11 cellular contexts compared by ENCODE assay signal in the genomic region with DNA sequence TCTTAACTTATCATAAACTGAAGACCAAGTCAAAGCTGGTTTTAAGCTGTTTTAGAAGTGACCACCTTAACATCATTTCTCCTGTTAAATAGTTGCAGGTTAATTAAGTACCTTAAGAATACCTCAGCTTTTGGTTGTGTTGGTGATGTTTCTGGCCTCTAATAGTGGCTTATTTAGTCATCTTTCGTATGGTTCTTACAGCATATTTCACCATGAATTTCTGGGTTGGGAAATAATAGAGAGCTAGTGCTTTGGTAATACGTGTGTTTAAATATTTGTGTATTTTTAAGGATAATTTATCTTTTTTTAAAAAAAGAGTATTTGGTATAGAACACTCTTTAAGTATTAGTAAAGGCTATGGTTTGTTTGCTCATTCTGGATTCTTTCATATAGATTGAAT. TPM values are rescaled to one million over a fixed set of nuclear protein-coding genes. Genes with fewer than 3 reads are reported as not detected.
DNase-seq lines count a peak whose midpoint lies in the region; ATAC-seq, FAIRE-seq and TF ChIP-seq lines count a peak whose summit lies in the region.
"Had no signal": no experiment of that assay in that cellular context is flagged by ENCODE, and none has a peak within 500 bp of the region (broad histone marks: within the 10 kb centered on the region; RNA-seq: fewer than 3 reads in every experiment).

No MANE protein-coding gene starts in this region.

- H3K27ac ChIP-seq in SK-N-SH (ENCODE audit: low read depth in 2 of 2, low read length in 1 of 2) (no peak overlapping the region), small intestine (ENCODE audit: low read depth in 1 of 2, low read length in 1 of 2) (peak overlapping the region in 1 of 2 donors; percentile 41)

- WGBS in SK-N-SH (ENCODE audit: low lambda C conversion rate), result 91% methylated on average over 2 of the region's 2 CpGs
- 43 to 78% (median 61%) methylated on average over 2 of the region's 2 CpGs for WGBS in small intestine, 3 donors

- no peaks in the 10 kb centered on the region for H3K27me3 ChIP-seq in SK-N-SH (ENCODE audit: insufficient read depth)
- H3K27me3 ChIP-seq in small intestine (ENCODE audit: control insufficient read depth in 2 of 2, insufficient read depth in 2 of 2, low read length in 2 of 2), result no peaks in the 10 kb centered on the region

- ATAC-seq in SK-N-SH treated with all-trans-retinoic acid at 6 μM for 48 hours (no peak), activated B cell treated with CpG ODN at 0.5 μM for 24 hours (ENCODE audit: low read depth) (no peak)
- no peak for ATAC-seq in stimulated activated memory B cell treated with anti-CD40 and anti-IgM and Interleukin-4, amounts not matched to agents 10 μg/mL and 1 μg/mL and 100 μg/mL, for 72 hours
- ATAC-seq: esophagus mucosa had no signal

- no peak overlapping the region for H3K9ac ChIP-seq in SK-N-SH

- intact Hi-C loops in activated B cell treated with CpG ODN at 0.5 μM for 24 hours (cut with micrococcal nuclease), result loop anchor here (5.0 to 10.0 kb wide), 2 partner anchors 41 to 1704 kb away; no protein-coding TSS in a partner anchor

- H3K4me1 ChIP-seq in SK-N-SH (ENCODE audit: control insufficient read depth in 1 of 2, insufficient read depth in 2 of 2, low read depth in 1 of 2, low read length in 1 of 2) (peaks cover 13 to 20% of the 10 kb centered on the region in 2 experiments; a peak in 3 of 4 replicates), small intestine (ENCODE audit: control insufficient read depth in 2 of 2, insufficient read depth in 1 of 2, low read depth in 1 of 2, low read length in 1 of 2) (peaks cover 7 to 12% of the 10 kb centered on the region in 2 donors)

- H3K9me2 ChIP-seq in SK-N-SH, result no peaks in the 10 kb centered on the region

- TF ChIP-seq CTCF in SK-N-SH (IDR thresholded peaks at IDR 0.05) (no peak), activated B cell treated with CpG ODN at 0.5 μM for 24 hours (IDR thresholded peaks at IDR 0.05) (no peak), fibroblast of villous mesenchyme (IDR thresholded peaks at IDR 0.05; ENCODE audit: insufficient read depth, low read depth, low read length) (no peak), GM13976 (IDR thresholded peaks at IDR 0.05; ENCODE audit: borderline replicate concordance, control extremely low read depth, extremely low read depth, insufficient read depth, missing control alignments) (no peak)

- peak overlapping the region; percentile 93 for H3K4me2 ChIP-seq in SK-N-SH

- peaks cover 61% of the 10 kb centered on the region for H3K79me2 ChIP-seq in SK-N-SH (ENCODE audit: insufficient read depth)

- peak overlapping the region; percentile 96 for H3K4me3 Mint-ChIP-seq in activated B cell treated with CpG ODN at 0.5 μM for 24 hours
- H3K4me3 Mint-ChIP-seq in stimulated activated memory B cell treated with anti-CD40 and anti-IgM and Interleukin-4, amounts not matched to agents 10 μg/mL and 1 μg/mL and 100 μg/mL, for 72 hours, result peak overlapping the region; percentile 97

- no peaks in the 10 kb centered on the region for H3K9me3 ChIP-seq in SK-N-SH
- H3K9me3 ChIP-seq in small intestine (ENCODE audit: control insufficient read depth, low read depth), result no peaks in the 10 kb centered on the region

- CTCF ChIA-PET in SK-N-SH (lab: Yijun Ruan, JAX), result interaction anchor here (0.8 to 2.0 kb wide), 3 partner anchors 12 to 220 kb away, joined by 3 to 5 read pairs (median 5); no protein-coding TSS in a partner anchor
- CTCF ChIA-PET in activated B cell treated with CpG ODN at 0.5 μM for 24 hours (lab: Charles Lee), result interaction anchor here (1.0 to 1.7 kb wide), 4 partner anchors 11 to 143 kb away, joined by 3 to 4 read pairs (median 4); a partner anchor contains a TSS

- H3K9me3 Mint-ChIP-seq in activated B cell treated with CpG ODN at 0.5 μM for 24 hours, result no peaks in the 10 kb centered on the region
- no peaks in the 10 kb centered on the region for H3K9me3 Mint-ChIP-seq in stimulated activated memory B cell treated with anti-CD40 and anti-IgM and Interleukin-4, amounts not matched to agents 10 μg/mL and 1 μg/mL and 100 μg/mL, for 72 hours

- H2AFZ ChIP-seq in SK-N-SH (ENCODE audit: low read depth), result no peak overlapping the region

- H3K36me3 Mint-ChIP-seq in activated B cell treated with CpG ODN at 0.5 μM for 24 hours (ENCODE audit: low read depth), result peaks cover 22% of the 10 kb centered on the region
- H3K36me3 Mint-ChIP-seq in stimulated activated memory B cell treated with anti-CD40 and anti-IgM and Interleukin-4, amounts not matched to agents 10 μg/mL and 1 μg/mL and 100 μg/mL, for 72 hours, result peaks cover 28% of the 10 kb centered on the region

- DNase-seq in SK-N-SH (no peak), activated B cell treated with CpG ODN at 0.5 μM for 24 hours (no peak), fibroblast of villous mesenchyme (ENCODE audit: low read depth) (no peak), NCI-H2107 (lab: John Stamatoyannopoulos, UW) (no peak), small intestine (no peak), GM13976 (ENCODE audit: low spot score) (no peak)
- DNase-seq: T-helper 9 cell had no signal

- in situ Hi-C loops in GM13976 (cut with MboI; ENCODE audit: low sequenced_read_pairs, unreplicated experiment), result no loop called here

- peak overlapping the region in 1 of 2 experiments; percentile 84; a peak in 2 of 4 replicates for H3K4me3 ChIP-seq in SK-N-SH (ENCODE audit: low read depth in 2 of 2, low read length in 1 of 2)
- H3K4me3 ChIP-seq in fibroblast of villous mesenchyme (ENCODE audit: low read depth, low read length), result peak overlapping the region; percentile 96
- H3K4me3 ChIP-seq in small intestine (ENCODE audit: low read depth in 1 of 2, low read length in 2 of 2), result peak overlapping the region in 1 of 2 donors; percentile 95

- TF ChIP-seq RAD21 in SK-N-SH (IDR thresholded peaks at IDR 0.05; ENCODE audit: low read length), result no peak

- no peak for TF ChIP-seq EP300 in SK-N-SH (IDR thresholded peaks at IDR 0.05; ENCODE audit: borderline replicate concordance in 1 of 2, low read depth in 1 of 2, low read length in 1 of 2)

- peaks cover 8% of the 10 kb centered on the region for H3F3A ChIP-seq in SK-N-SH (replicated peaks; ENCODE audit: insufficient read depth)

- no peaks in the 10 kb centered on the region for H3K27me3 Mint-ChIP-seq in activated B cell treated with CpG ODN at 0.5 μM for 24 hours
- H3K27me3 Mint-ChIP-seq in stimulated activated memory B cell treated with anti-CD40 and anti-IgM and Interleukin-4, amounts not matched to agents 10 μg/mL and 1 μg/mL and 100 μg/mL, for 72 hours, result no peaks in the 10 kb centered on the region

- POLR2A ChIA-PET in SK-N-SH (lab: Yijun Ruan, JAX) (no interaction called here), activated B cell treated with CpG ODN at 0.5 μM for 24 hours (lab: Charles Lee) (interaction anchor here (0.6 to 4.7 kb wide), 12 partner anchors 9 to 902 kb away, joined by 3 to 37 read pairs (median 8); a partner anchor contains a TSS)

- no peak for FAIRE-seq in small intestine (lab: Jason Lieb, UNC)
- FAIRE-seq: A204.1 had no signal

- peak overlapping the region; percentile 95 for H3K27ac Mint-ChIP-seq in activated B cell treated with CpG ODN at 0.5 μM for 24 hours
- peak overlapping the region; percentile 86 for H3K27ac Mint-ChIP-seq in stimulated activated memory B cell treated with anti-CD40 and anti-IgM and Interleukin-4, amounts not matched to agents 10 μg/mL and 1 μg/mL and 100 μg/mL, for 72 hours

- H3K36me3 ChIP-seq in SK-N-SH (replicated peaks in 1 of 2; ENCODE audit: control insufficient read depth in 1 of 2, insufficient read depth in 2 of 2, low read length in 1 of 2) (no peaks in the 10 kb centered on the region), small intestine (ENCODE audit: control insufficient read depth in 2 of 2, insufficient read depth in 2 of 2, low read length in 2 of 2) (no peaks in the 10 kb centered on the region)

- H3K4me1 Mint-ChIP-seq in activated B cell treated with CpG ODN at 0.5 μM for 24 hours, result peaks cover 75% of the 10 kb centered on the region
- peaks cover 68% of the 10 kb centered on the region for H3K4me1 Mint-ChIP-seq in stimulated activated memory B cell treated with anti-CD40 and anti-IgM and Interleukin-4, amounts not matched to agents 10 μg/mL and 1 μg/mL and 100 μg/mL, for 72 hours

- H4K20me1 ChIP-seq in SK-N-SH (ENCODE audit: insufficient read depth), result no peaks in the 10 kb centered on the region

TF ChIP-seq in SK-N-SH, 30 proteins besides CTCF, POLR2A, EP300 and RAD21:
- TF ChIP-seq RFX5 (IDR thresholded peaks at IDR 0.05; ENCODE audit: low read length) (no peak), POLR2AphosphoS5 (IDR thresholded peaks at IDR 0.05; ENCODE audit: low read depth, low read length) (no peak), MEF2A (IDR thresholded peaks at IDR 0.05; ENCODE audit: borderline replicate concordance, low read depth) (no peak), CHD2 (IDR thresholded peaks at IDR 0.05; ENCODE audit: low read length, partially characterized antibody) (no peak), NFIC (IDR thresholded peaks at IDR 0.05; ENCODE audit: borderline replicate concordance) (no peak), RCOR1 (IDR thresholded peaks at IDR 0.05; ENCODE audit: low read length) (no peak), JUND (IDR thresholded peaks at IDR 0.05) (no peak)

TF ChIP-seq in SK-N-SH treated with all-trans-retinoic acid at 6 μM for 48 hours, 23 proteins besides CTCF, POLR2A, EP300 and RAD21 (continues in another document):
- TF ChIP-seq PPARA (CRISPR knock-in tag; IDR thresholded peaks at IDR 0.05; ENCODE audit: borderline replicate concordance), result no peak
- no peak for TF ChIP-seq TOX (CRISPR knock-in tag; IDR thresholded peaks at IDR 0.05; ENCODE audit: borderline replicate concordance)
- no peak for TF ChIP-seq CSDC2 (CRISPR knock-in tag; IDR thresholded peaks at IDR 0.05)
- TF ChIP-seq GLIS3 (CRISPR knock-in tag; IDR thresholded peaks at IDR 0.05), result no peak
- TF ChIP-seq ZNF565 (CRISPR knock-in tag; conservative IDR thresholded peaks at IDR 0.05; ENCODE audit: low read depth), result no peak
- no peak for TF ChIP-seq SNAI2 (CRISPR knock-in tag; IDR thresholded peaks at IDR 0.05)

RNA-seq across cellular contexts. Expression of a gene that starts 1.6 kb away (rescaled TPM):
- polyA plus RNA-seq in SK-N-SH (2012; rRNA removed) (4.7 and 5.4 TPM in 2 replicates), small intestine (10 to 100 TPM in 2 of 3 donors, 1 to 10 TPM in 1; 9.8 to 14.5 (median 13.2) TPM)
- polyA plus RNA-seq in SK-N-SH (2012; cell fraction: cytosol; rRNA removed), result 8.9 and 12.6 TPM in 2 replicates
- polyA plus RNA-seq in SK-N-SH (2012; cell fraction: nucleus; rRNA removed), result 1.9 and 6.2 TPM in 2 replicates
- total RNA-seq in activated B cell treated with CpG ODN at 0.5 μM for 24 hours (93.1 and 94.4 TPM in 2 replicates), fibroblast of villous mesenchyme (71.5 and 97.2 TPM in 2 replicates)

RNA-seq across cellular contexts. Expression of a gene that starts 33.7 kb away (rescaled TPM):
- polyA plus RNA-seq in SK-N-SH (2012; rRNA removed), result 319 and 321 TPM in 2 replicates
- 411 and 679 TPM in 2 replicates for polyA plus RNA-seq in SK-N-SH (2012; cell fraction: cytosol; rRNA removed)
- polyA plus RNA-seq in SK-N-SH (2012; cell fraction: nucleus; rRNA removed), result 82.3 and 147 TPM in 2 replicates
- total RNA-seq in activated B cell treated with CpG ODN at 0.5 μM for 24 hours, result 70.8 and 74.9 TPM in 2 replicates
- 219 and 308 TPM in 2 replicates for total RNA-seq in fibroblast of villous mesenchyme
- polyA plus RNA-seq in small intestine, result 100 to 1,000 TPM; 146 to 612 (median 505) TPM
